Comparison of ENCODE assay signal across 21 cellular contexts in genomic region chr17:56184650-56185049, GRCh38. TPM values are rescaled to one million over a fixed set of nuclear protein-coding genes. Genes with fewer than 3 reads are reported as not detected.
A peak's percentile ranks its signal among the peaks of the same experiment; 100 is the strongest.
DNase-seq lines count a peak whose midpoint lies in the region; ATAC-seq and TF ChIP-seq lines count a peak whose summit lies in the region.
"Had no signal": no experiment of that assay in that cellular context is flagged by ENCODE, and none has a peak within 500 bp of the region (broad histone marks: within the 10 kb centered on the region; RNA-seq: fewer than 3 reads in every experiment).

No MANE protein-coding gene starts in this region.

- H3K4me1 Mint-ChIP-seq in HFFc6 (ENCODE audit: low read depth): peaks cover 68% of the 10 kb centered on the region
- H3K4me1 Mint-ChIP-seq: CD14-positive monocyte had no signal

- no peak for TF ChIP-seq CTCF in HFFc6 (IDR thresholded peaks at IDR 0.05)
- no peak for TF ChIP-seq CTCF in astrocyte of the spinal cord (IDR thresholded peaks at IDR 0.05; ENCODE audit: low read depth, low read length)
- no peak for TF ChIP-seq CTCF in GM10248 (IDR thresholded peaks at IDR 0.05; ENCODE audit: control extremely low read depth, extremely low read depth, low read depth, missing control alignments)

- no peaks in the 10 kb centered on the region for H3K27me3 Mint-ChIP-seq in HFFc6 (ENCODE audit: insufficient read depth)

- peak overlapping the region; percentile 81 for H3K9ac ChIP-seq in skeletal muscle satellite cell (ENCODE audit: low read depth, low read length)
- H3K9ac ChIP-seq: KMS-11 had no signal

- peaks cover 9% of the 10 kb centered on the region for H3K9me3 Mint-ChIP-seq in HFFc6

- H3K4me3 ChIP-seq in astrocyte of the spinal cord (ENCODE audit: low read depth, low read length) (no peak overlapping the region), skeletal muscle satellite cell (ENCODE audit: low read length) (no peak overlapping the region)
- H3K4me3 ChIP-seq: MG63 had no signal

- H3K36me3 ChIP-seq in skeletal muscle satellite cell (ENCODE audit: insufficient read depth, low read length): no peaks in the 10 kb centered on the region

- no peak overlapping the region; the same call in 1 of the 2 replicates for H3K4me3 Mint-ChIP-seq in HFFc6
- H3K4me3 Mint-ChIP-seq: CD14-positive monocyte had no signal

- POLR2A ChIA-PET in GM10248 (lab: Yijun Ruan, JAX): no interaction called here

- no peaks in the 10 kb centered on the region for H3K9me3 ChIP-seq in skeletal muscle satellite cell (replicated peaks; ENCODE audit: low read length)
- H3K9me3 ChIP-seq: MG63 had no signal

- H3K27me3 ChIP-seq in skeletal muscle satellite cell (ENCODE audit: control insufficient read depth, insufficient read depth, low read length): no peaks in the 10 kb centered on the region
- H3K27me3 ChIP-seq: MG63 had no signal

- H3K27ac Mint-ChIP-seq in HFFc6: peak overlapping the region; percentile 93
- H3K27ac Mint-ChIP-seq: CD14-positive monocyte had no signal

- H3K36me3 Mint-ChIP-seq in HFFc6 (ENCODE audit: low read depth): peaks cover 23% of the 10 kb centered on the region
- H3K36me3 Mint-ChIP-seq: CD14-positive monocyte had no signal

- ATAC-seq in GM18868 (IDR thresholded peaks at IDR 0.05; ENCODE audit: unreplicated experiment) (no peak), HG03521 (IDR thresholded peaks at IDR 0.05; ENCODE audit: unreplicated experiment) (no peak)
- ATAC-seq: HepG2 had no signal

- DNase-seq in HFFc6 (no peak), astrocyte of the spinal cord (ENCODE audit: low read depth, low spot score) (peak; percentile 32), iris pigment epithelial cell (ENCODE audit: low read depth) (peak; percentile 93), GM10248 (ENCODE audit: extremely low spot score) (no peak)
- DNase-seq: ACHN, AML-193, DMS153, MG63, NCI-H1417 treated with DMSO at 0.1 percent for 48 hours, NCI-H2029 treated with DMSO at 0.1 percent for 48 hours, NCI-H2171 treated with DMSO at 0.1 percent for 48 hours, NCI-H446 treated with DMSO at 0.1 percent for 48 hours, OCI-M1, RPMI8226, SIG-M5 had no signal

- CTCF ChIA-PET in GM10248 (lab: Yijun Ruan, JAX): no interaction called here

- H3K4me1 ChIP-seq in skeletal muscle satellite cell (ENCODE audit: control insufficient read depth, insufficient read depth, low read length): peaks cover 26% of the 10 kb centered on the region

- in situ Hi-C loops in astrocyte of the spinal cord (cut with HindIII; ENCODE audit: low sequenced_read_pairs): no loop called here

- H3K4me2 ChIP-seq in skeletal muscle satellite cell (ENCODE audit: low read length): peak overlapping the region; percentile 68
- H3K4me2 ChIP-seq: KMS-11 had no signal

RNA-seq across cellular contexts. Expression of gene ANKFN1, which starts 31.4 kb away (rescaled TPM):
- total RNA-seq in HFFc6 (2021; fragmentation: NEBNext Ultra II Directional; extraction: Animal tissue kit (Norgen Biotek cat#: 25700)): under 1 TPM; 0.07 to 0.81 (median 0.45) TPM
- not detected in 2 replicates for total RNA-seq in skeletal muscle satellite cell (2012; rRNA removed)
- total RNA-seq: HepG2 had no signal

Comparison
In these comparisons a context has a peak if more than half of its experiments do, and no peak if none do; other contexts are left out.
1. DNase-seq: peak in astrocyte of the spinal cord (single experiment) and iris pigment epithelial cell (single experiment); none in HFFc6 (single experiment) and GM10248 (single experiment).